In the genomic region with DNA sequence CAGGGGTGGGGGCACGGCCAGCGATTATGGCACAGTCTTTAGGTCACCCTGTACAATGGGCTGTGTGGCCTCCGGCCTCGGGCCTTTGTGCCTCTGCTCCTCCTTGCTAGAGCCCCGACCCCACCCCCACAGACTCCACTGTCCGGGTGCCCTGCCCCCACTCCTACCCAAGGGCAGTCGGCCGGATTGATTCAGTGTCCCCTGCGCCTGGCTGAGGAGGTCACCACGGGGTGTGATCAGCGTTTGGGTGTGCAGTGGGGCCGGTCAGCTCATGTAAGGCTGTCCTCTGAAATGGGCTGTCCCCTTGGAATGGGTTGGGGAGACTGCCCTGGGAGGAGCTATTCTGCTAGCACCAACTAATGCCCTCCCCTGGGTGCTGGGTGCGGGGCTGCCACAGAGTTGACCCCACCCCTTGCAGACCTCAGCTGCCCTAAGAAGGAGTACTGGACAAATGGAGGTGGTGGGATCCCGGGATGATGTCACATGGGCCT, we compare ENCODE assay signal across 20 cellular contexts. TPM values are rescaled to one million over a fixed set of nuclear protein-coding genes. Genes with fewer than 3 reads are reported as not detected.
A peak's percentile ranks its signal among the peaks of the same experiment; 100 is the strongest.
DNase-seq lines count a peak whose midpoint lies in the region; ATAC-seq, FAIRE-seq and TF ChIP-seq lines count a peak whose summit lies in the region.
"Had no signal": no experiment of that assay in that cellular context is flagged by ENCODE, and none has a peak within 500 bp of the region (broad histone marks: within the 10 kb centered on the region; RNA-seq: fewer than 3 reads in every experiment).

No MANE protein-coding gene starts in this region.

- H3K4me3 ChIP-seq in right lobe of liver (no peak overlapping the region), HepG2 (replicated peaks in 1 of 3; ENCODE audit: insufficient read depth in 1 of 3, low read depth in 2 of 3, low read length in 3 of 3) (no peak overlapping the region), epithelial cell of esophagus (ENCODE audit: low read length) (peak overlapping the region; percentile 0), thyroid gland (replicated peaks in 1 of 3) (no peak overlapping the region), gastroesophageal sphincter (no peak overlapping the region), small intestine (ENCODE audit: low read depth in 1 of 2, low read length in 2 of 2) (no peak overlapping the region)
- H3K4me3 ChIP-seq: adrenal gland, thoracic aorta had no signal

- intact Hi-C loops in right lobe of liver (cut with DNase I): no loop called here
- intact Hi-C loops in HepG2 (cut with micrococcal nuclease; ENCODE audit: unreplicated experiment): no loop called here
- intact Hi-C loops in thyroid gland (cut with DNase I): no loop called here

- no peak overlapping the region for H3K9ac ChIP-seq in HepG2 (ENCODE audit: insufficient read depth, low read depth, low read length)

- no peaks in the 10 kb centered on the region for H3K79me2 ChIP-seq in HepG2 (ENCODE audit: insufficient read depth, low read length)

- H3K4me2 ChIP-seq in HepG2 (ENCODE audit: low read depth, low read length): no peak overlapping the region

- no peak for TF ChIP-seq EP300 in HepG2 (IDR thresholded peaks at IDR 0.05; ENCODE audit: low read depth in 2 of 2, low read length in 2 of 2)
- TF ChIP-seq EP300 in HepG2 (CRISPR knock-in tag; IDR thresholded peaks at IDR 0.05; ENCODE audit: borderline replicate concordance): no peak
- TF ChIP-seq EP300 in gastroesophageal sphincter (IDR thresholded peaks at IDR 0.05): no peak

- TF ChIP-seq POLR2A in right lobe of liver (IDR thresholded peaks at IDR 0.05) (no peak), HepG2 (IDR thresholded peaks at IDR 0.05; ENCODE audit: insufficient read depth in 1 of 2, low read depth in 2 of 2, low read length in 2 of 2) (no peak), thyroid gland (IDR thresholded peaks at IDR 0.05) (no peak), gastroesophageal sphincter (IDR thresholded peaks at IDR 0.05) (no peak)

- CTCF ChIA-PET in HepG2 (lab: Yijun Ruan, JAX; ENCODE audit: low intra/inter-chr PET ratio, low total read pairs): no interaction called here

- POLR2A ChIA-PET in HepG2 (lab: Yijun Ruan, JAX): no interaction called here

- H3K27me3 ChIP-seq in right lobe of liver: no peaks in the 10 kb centered on the region
- H3K27me3 ChIP-seq in HepG2 (ENCODE audit: control insufficient read depth in 1 of 2, insufficient read depth in 2 of 2, low read length in 2 of 2): peaks cover 3 to 15% of the 10 kb centered on the region in 2 experiments; a peak in 4 of 5 replicates
- H3K27me3 ChIP-seq in thyroid gland: no peaks in the 10 kb centered on the region
- H3K27me3 ChIP-seq in gastroesophageal sphincter: peaks cover 33% of the 10 kb centered on the region
- peaks cover 0 to 2% of the 10 kb centered on the region in 2 donors for H3K27me3 ChIP-seq in small intestine (ENCODE audit: control insufficient read depth in 2 of 2, insufficient read depth in 2 of 2, low read length in 2 of 2)
- H3K27me3 ChIP-seq: adrenal gland had no signal

- no peak overlapping the region for H3K27ac Mint-ChIP-seq in mesothelial cell of epicardium

- peaks cover 4% of the 10 kb centered on the region for H3K27me3 Mint-ChIP-seq in mesothelial cell of epicardium (ENCODE audit: low read depth)

- no peak overlapping the region for H3K4me3 Mint-ChIP-seq in mesothelial cell of epicardium

- H3K27ac ChIP-seq in right lobe of liver: no peak overlapping the region
- no peak overlapping the region for H3K27ac ChIP-seq in HepG2 (ENCODE audit: extremely low read length, insufficient read depth, low read length)
- no peak overlapping the region for H3K27ac ChIP-seq in thyroid gland
- no peak overlapping the region for H3K27ac ChIP-seq in gastroesophageal sphincter
- H3K27ac ChIP-seq in small intestine (ENCODE audit: low read depth in 1 of 2, low read length in 1 of 2): no peak overlapping the region
- H3K27ac ChIP-seq: adrenal gland, C4-2B, thoracic aorta had no signal

- H3K9me3 Mint-ChIP-seq in mesothelial cell of epicardium: no peaks in the 10 kb centered on the region

- no peak for TF ChIP-seq RAD21 in HepG2 (CRISPR knock-in tag; IDR thresholded peaks at IDR 0.05)

- in situ Hi-C loops in HepG2 (cut with HindIII; ENCODE audit: extremely low pct_ligation_motif_present, low pct_unique_long_range_greater_than_20kb): no loop called here

- peaks cover 11% of the 10 kb centered on the region for H3K4me1 Mint-ChIP-seq in mesothelial cell of epicardium

- BruUV-seq in HepG2 (replicated peaks; lab: Mats Ljungman, UMichigan): no TSS peak

- H3K36me3 ChIP-seq in right lobe of liver (no peaks in the 10 kb centered on the region), HepG2 (replicated peaks in 1 of 2; ENCODE audit: control insufficient read depth in 1 of 2, insufficient read depth in 2 of 2, low read length in 2 of 2) (no peaks in the 10 kb centered on the region), thyroid gland (no peaks in the 10 kb centered on the region), gastroesophageal sphincter (no peaks in the 10 kb centered on the region), small intestine (ENCODE audit: control insufficient read depth in 2 of 2, insufficient read depth in 2 of 2, low read length in 2 of 2) (no peaks in the 10 kb centered on the region)
- H3K36me3 ChIP-seq: adrenal gland, thoracic aorta had no signal

- no peak overlapping the region for H2AFZ ChIP-seq in HepG2 (ENCODE audit: low read length)

- H3K4me1 ChIP-seq in right lobe of liver (no peaks in the 10 kb centered on the region), HepG2 (ENCODE audit: insufficient read depth, low read length) (no peaks in the 10 kb centered on the region), thyroid gland (peaks cover 0 to 5% of the 10 kb centered on the region in 2 donors), gastroesophageal sphincter (no peaks in the 10 kb centered on the region), small intestine (ENCODE audit: control insufficient read depth in 2 of 2, insufficient read depth in 1 of 2, low read depth in 1 of 2, low read length in 1 of 2) (no peaks in the 10 kb centered on the region)
- H3K4me1 ChIP-seq: adrenal gland had no signal

- 60% methylated on average over 4 of the region's 14 CpGs for WGBS in right lobe of liver (ENCODE audit: insufficient coverage, low coverage, low lambda C conversion rate, missing lambda C conversion rate)
- 27% methylated on average over 4 of the region's 14 CpGs for WGBS in HepG2 (ENCODE audit: low lambda C conversion rate)
- WGBS in thyroid gland, 2 donors: 58 to 60% methylated on average over 1 to 5 of the region's 14 CpGs
- WGBS in gastroesophageal sphincter (ENCODE audit: low coverage in 1 of 2), 2 donors: 83% methylated on average over 4 of the region's 14 CpGs; no CpG with 5 or more reads in 1 of the 2 donors
- WGBS in small intestine, 3 donors: 21 to 50% (median 29%) methylated on average over 14 of the region's 14 CpGs

- no peaks in the 10 kb centered on the region for H3K9me3 ChIP-seq in right lobe of liver
- no peaks in the 10 kb centered on the region for H3K9me3 ChIP-seq in HepG2 (ENCODE audit: low read length)
- H3K9me3 ChIP-seq in thyroid gland: no peaks in the 10 kb centered on the region
- H3K9me3 ChIP-seq in gastroesophageal sphincter: no peaks in the 10 kb centered on the region
- H3K9me3 ChIP-seq in small intestine (ENCODE audit: control insufficient read depth, low read depth): no peaks in the 10 kb centered on the region
- H3K9me3 ChIP-seq: adrenal gland, thoracic aorta had no signal

- peak; percentile 21 to 48 (median 39) for DNase-seq in right lobe of liver
- no peak for DNase-seq in HepG2 (ENCODE audit: low spot score)
- DNase-seq in epithelial cell of esophagus (ENCODE audit: low read depth): no peak
- peak; percentile 11 to 30 for DNase-seq in mesothelial cell of epicardium (ENCODE audit: low spot score in 2 of 2, unreplicated experiment in 2 of 2)
- DNase-seq in thyroid gland: peak; percentile 1 to 4
- DNase-seq in HPDE6-E6E7 (ENCODE audit: extremely low spot score): no peak
- no peak for DNase-seq in small intestine
- DNase-seq: activated CD4-positive, alpha-beta T cell treated with anti-CD3 and anti-CD28 coated beads, Interleukin-2, amount 50 U/mL, for 1 hour; activated gamma-delta T cell; foreskin melanocyte; NCI-H1436; retina; SIG-M5; stimulated activated CD4-positive, alpha-beta T cell treated with anti-CD3 and anti-CD28 coated beads, Interleukin-15, amount 100 ng/mL, for 24 hours had no signal

- H3K36me3 Mint-ChIP-seq in mesothelial cell of epicardium: no peaks in the 10 kb centered on the region

- TF ChIP-seq CTCF in right lobe of liver (IDR thresholded peaks at IDR 0.05): no peak
- no peak for TF ChIP-seq CTCF in HepG2 (CRISPR knock-in tag; IDR thresholded peaks at IDR 0.05)
- no peak for TF ChIP-seq CTCF in epithelial cell of esophagus (IDR thresholded peaks at IDR 0.05; ENCODE audit: insufficient read depth, low read depth, low read length, missing control alignments)
- no peak for TF ChIP-seq CTCF in mesothelial cell of epicardium (IDR thresholded peaks at IDR 0.05; ENCODE audit: unreplicated experiment)
- TF ChIP-seq CTCF in thyroid gland (IDR thresholded peaks at IDR 0.05): no peak
- no peak for TF ChIP-seq CTCF in gastroesophageal sphincter (IDR thresholded peaks at IDR 0.05)

- H4K20me1 ChIP-seq in HepG2 (ENCODE audit: insufficient read depth, low read length): no peaks in the 10 kb centered on the region

- no peak for ATAC-seq in right lobe of liver
- no peak for ATAC-seq in HepG2
- no peak for ATAC-seq in gastroesophageal sphincter

- no peak for FAIRE-seq in HepG2 (lab: Jason Lieb, UNC)
- no peak for FAIRE-seq in small intestine (lab: Jason Lieb, UNC)
- FAIRE-seq: D721Med had no signal

RNA-seq across cellular contexts. Expression of gene ASPG, which starts 23.1 kb away (rescaled TPM):
- total RNA-seq in right lobe of liver (100 to 1,000 TPM in 3 of 6 experiments, 10 to 100 TPM in 3; 37.3 to 232 (median 110) TPM), HepG2 (2016; rRNA removed; fragmentation: Illumina TruSeq; extraction: Trizol) (not detected in 2 replicates), mesothelial cell of epicardium (3.3 to 4.0 TPM (median 3.6 TPM) in 3 replicates), thyroid gland (10 to 100 TPM in 2 of 4 donors, 1 to 10 TPM in 2; 7.5 to 24.0 (median 15.2) TPM), gastroesophageal sphincter (1 to 10 TPM in 1 of 4 donors, under 1 TPM in 1, not detected in 2; 0.13 to 1.1 TPM)
- not detected in 2 replicates for total RNA-seq in HepG2 (2016; cell fraction: cytosol; rRNA removed; fragmentation: Illumina TruSeq; extraction: Trizol; ENCODE audit: low read depth)
- not detected in 2 replicates for total RNA-seq in HepG2 (2016; cell fraction: insoluble cytoplasmic fraction; rRNA removed; fragmentation: Illumina TruSeq; extraction: Trizol)
- not detected in 2 replicates for total RNA-seq in HepG2 (2016; cell fraction: membrane; rRNA removed; fragmentation: Illumina TruSeq; extraction: Trizol)
- total RNA-seq in HepG2 (2016; cell fraction: nucleus; rRNA removed; fragmentation: Illumina TruSeq; extraction: Trizol): not detected in 2 replicates
- polyA plus RNA-seq in HepG2 (2011; rRNA removed) (not detected in 2 replicates), small intestine (1 to 10 TPM in 2 of 3 donors, under 1 TPM in 1; 0.43 to 2.7 (median 1.9) TPM)
- not detected in 2 replicates for polyA plus RNA-seq in HepG2 (2011; cell fraction: cytosol; rRNA removed)
- not detected in 2 replicates for polyA plus RNA-seq in HepG2 (2011; cell fraction: nucleus; rRNA removed)
- polyA plus RNA-seq in HepG2 (2012): not detected in 2 replicates
- polyA plus RNA-seq in HepG2 (2016; cell fraction: cytosol; fragmentation: Illumina TruSeq; extraction: Trizol; ENCODE audit: low read depth): not detected in 2 replicates
- not detected in 2 replicates for polyA plus RNA-seq in HepG2 (2016; cell fraction: insoluble cytoplasmic fraction; fragmentation: Illumina TruSeq; extraction: Trizol; ENCODE audit: low read depth)
- polyA plus RNA-seq in HepG2 (2016; cell fraction: membrane; fragmentation: Illumina TruSeq; extraction: Trizol; ENCODE audit: low read depth): not detected in 2 replicates
- not detected in 2 replicates for polyA plus RNA-seq in HepG2 (2016; cell fraction: nucleus; fragmentation: Illumina TruSeq; extraction: Trizol; ENCODE audit: insufficient read depth, low read depth)
- polyA minus RNA-seq in HepG2 (2011; rRNA and poly(A)+ RNA removed; ENCODE audit: low replicate concordance): 0.37 TPM in 1 of 2 replicates, not detected in the other
- polyA minus RNA-seq in HepG2 (2011; cell fraction: cytosol; rRNA and poly(A)+ RNA removed): not detected in 2 replicates
- polyA minus RNA-seq in HepG2 (2011; cell fraction: nucleus; rRNA and poly(A)+ RNA removed): not detected in 2 replicates
- total RNA-seq: epithelial cell of proximal tubule had no signal

RNA-seq across cellular contexts. Expression of gene KIF26A, which starts 29.8 kb away (rescaled TPM):
- total RNA-seq in right lobe of liver (1 to 10 TPM in 4 of 6 experiments, under 1 TPM in 2; 0.79 to 1.5 (median 1.1) TPM), HepG2 (2016; rRNA removed; fragmentation: Illumina TruSeq; extraction: Trizol) (not detected in 2 replicates), mesothelial cell of epicardium (18.4 to 20.0 TPM (median 19.4 TPM) in 3 replicates), thyroid gland (1 to 10 TPM; 3.3 to 6.2 (median 4.9) TPM), gastroesophageal sphincter (1 to 10 TPM; 2.2 to 6.9 (median 2.9) TPM)
- not detected in 2 replicates for total RNA-seq in HepG2 (2016; cell fraction: cytosol; rRNA removed; fragmentation: Illumina TruSeq; extraction: Trizol; ENCODE audit: low read depth)
- not detected in 2 replicates for total RNA-seq in HepG2 (2016; cell fraction: insoluble cytoplasmic fraction; rRNA removed; fragmentation: Illumina TruSeq; extraction: Trizol)
- not detected in 2 replicates for total RNA-seq in HepG2 (2016; cell fraction: membrane; rRNA removed; fragmentation: Illumina TruSeq; extraction: Trizol)
- not detected in 2 replicates for total RNA-seq in HepG2 (2016; cell fraction: nucleus; rRNA removed; fragmentation: Illumina TruSeq; extraction: Trizol)
- polyA plus RNA-seq in HepG2 (2011; rRNA removed) (not detected in 2 replicates), small intestine (1 to 10 TPM in 1 of 3 donors, under 1 TPM in 1, not detected in 1; 0.27 to 4.8 TPM)
- not detected in 2 replicates for polyA plus RNA-seq in HepG2 (2011; cell fraction: cytosol; rRNA removed)
- polyA plus RNA-seq in HepG2 (2011; cell fraction: nucleus; rRNA removed): not detected in 2 replicates
- not detected in 2 replicates for polyA plus RNA-seq in HepG2 (2012)
- not detected in 2 replicates for polyA plus RNA-seq in HepG2 (2016; cell fraction: cytosol; fragmentation: Illumina TruSeq; extraction: Trizol; ENCODE audit: low read depth)
- polyA plus RNA-seq in HepG2 (2016; cell fraction: insoluble cytoplasmic fraction; fragmentation: Illumina TruSeq; extraction: Trizol; ENCODE audit: low read depth): not detected in 2 replicates
- polyA plus RNA-seq in HepG2 (2016; cell fraction: membrane; fragmentation: Illumina TruSeq; extraction: Trizol; ENCODE audit: low read depth): not detected in 2 replicates
- not detected in 2 replicates for polyA plus RNA-seq in HepG2 (2016; cell fraction: nucleus; fragmentation: Illumina TruSeq; extraction: Trizol; ENCODE audit: insufficient read depth, low read depth)
- polyA minus RNA-seq in HepG2 (2011; rRNA and poly(A)+ RNA removed; ENCODE audit: low replicate concordance): 0.02 and 12.4 TPM in 2 replicates
- polyA minus RNA-seq in HepG2 (2011; cell fraction: cytosol; rRNA and poly(A)+ RNA removed): 0.18 and 0.30 TPM in 2 replicates
- 0.13 TPM in 1 of 2 replicates, not detected in the other for polyA minus RNA-seq in HepG2 (2011; cell fraction: nucleus; rRNA and poly(A)+ RNA removed)

Comparison
In these comparisons a context has a peak if more than half of its experiments do, and no peak if none do; other contexts are left out.
1. DNase-seq: peak in right lobe of liver (3 of 3), mesothelial cell of epicardium (2 of 2) and thyroid gland (2 of 2); none in HepG2 (single experiment), epithelial cell of esophagus (single experiment), HPDE6-E6E7 (single experiment) and small intestine (single experiment).